Comparison of ENCODE assay signal across 1 cellular context in genomic region chr3:10688126-10688525, GRCh38.
TF ChIP-seq lines count a peak whose summit lies in the region.

No MANE protein-coding gene starts in this region.

TF ChIP-seq in WTC11, 78 proteins besides CTCF, POLR2A, EP300 and RAD21:
- no peak for TF ChIP-seq ARID4B (CRISPR knock-in tag; IDR thresholded peaks at IDR 0.05; ENCODE audit: borderline replicate concordance)
- TF ChIP-seq ZNF423 (CRISPR knock-in tag; IDR thresholded peaks at IDR 0.05) = no peak
- no peak for TF ChIP-seq NR2C2 (CRISPR knock-in tag; IDR thresholded peaks at IDR 0.05)
- no peak for TF ChIP-seq E2F1 (CRISPR knock-in tag; IDR thresholded peaks at IDR 0.05)
- TF ChIP-seq USF1 (CRISPR knock-in tag; IDR thresholded peaks at IDR 0.05) = no peak
- no peak for TF ChIP-seq ZNF396 (CRISPR knock-in tag; IDR thresholded peaks at IDR 0.05; ENCODE audit: borderline replicate concordance)
- no peak for TF ChIP-seq MAX (CRISPR knock-in tag; IDR thresholded peaks at IDR 0.05)
- TF ChIP-seq OVOL2 (CRISPR knock-in tag; IDR thresholded peaks at IDR 0.05; ENCODE audit: borderline replicate concordance) = no peak
- TF ChIP-seq CDX4 (CRISPR knock-in tag; IDR thresholded peaks at IDR 0.05; ENCODE audit: borderline replicate concordance) = no peak
- TF ChIP-seq ZNF263 (CRISPR knock-in tag; IDR thresholded peaks at IDR 0.05; ENCODE audit: low read depth) = no peak
- TF ChIP-seq PRDM15 (CRISPR knock-in tag; IDR thresholded peaks at IDR 0.05) = no peak
- TF ChIP-seq ZBTB21 (CRISPR knock-in tag; IDR thresholded peaks at IDR 0.05; ENCODE audit: borderline replicate concordance) = no peak
- TF ChIP-seq NFATC4 (CRISPR knock-in tag; IDR thresholded peaks at IDR 0.05) = no peak
- TF ChIP-seq ZNF317 (CRISPR knock-in tag; IDR thresholded peaks at IDR 0.05; ENCODE audit: borderline replicate concordance, low read depth) = no peak
- TF ChIP-seq E2F4 (CRISPR knock-in tag; IDR thresholded peaks at IDR 0.05; ENCODE audit: borderline replicate concordance, low read depth) = no peak
- no peak for TF ChIP-seq CREB1 (CRISPR knock-in tag; IDR thresholded peaks at IDR 0.05)
- TF ChIP-seq RELA (CRISPR knock-in tag; IDR thresholded peaks at IDR 0.05; ENCODE audit: borderline replicate concordance) = no peak
- no peak for TF ChIP-seq SP1 (CRISPR knock-in tag; conservative IDR thresholded peaks at IDR 0.05)
- no peak for TF ChIP-seq SMAD4 (CRISPR knock-in tag; IDR thresholded peaks at IDR 0.05)
